ENCODE assay signal across 8 cellular contexts in the genomic region with DNA sequence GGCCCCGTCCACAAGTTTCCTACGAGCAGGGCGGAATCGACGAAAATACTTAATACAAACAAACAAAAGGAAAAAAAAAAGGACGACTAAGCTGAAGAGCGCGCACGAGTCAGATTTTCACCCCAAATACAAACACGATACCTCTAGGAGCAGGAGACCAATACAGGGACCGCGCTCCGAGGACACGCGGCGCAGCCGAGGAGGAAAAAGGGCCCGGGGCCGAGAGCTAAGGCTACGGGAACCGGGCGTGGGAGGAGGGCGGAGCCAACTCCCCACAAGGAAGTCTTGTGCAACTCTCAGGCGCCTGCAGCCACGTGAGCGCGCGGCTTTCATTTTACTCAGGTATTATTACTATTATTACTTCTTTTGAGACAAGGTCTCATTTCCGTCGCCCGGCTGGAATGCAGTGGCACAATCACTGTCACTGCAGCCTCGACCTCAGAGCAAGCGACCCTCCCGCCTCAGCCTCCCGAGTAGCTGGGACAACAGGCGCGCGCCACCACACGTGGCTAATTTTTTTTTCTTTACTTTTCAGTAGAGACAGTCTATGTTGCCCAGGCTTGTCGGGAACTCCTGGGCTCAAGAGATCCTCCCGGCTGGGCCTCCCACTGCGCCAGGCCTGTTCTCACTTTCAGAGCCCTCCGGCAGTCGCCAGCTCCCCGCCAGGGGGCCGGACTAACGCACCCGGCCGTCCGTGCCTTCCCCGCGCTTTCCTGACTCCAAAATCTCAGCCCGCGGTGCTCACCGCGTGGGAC. TPM values are rescaled to one million over a fixed set of nuclear protein-coding genes. Genes with fewer than 3 reads are reported as not detected.
DNase-seq lines count a peak whose midpoint lies in the region; TF ChIP-seq lines count a peak whose summit lies in the region.

No MANE protein-coding gene starts in this region.

- H3K9me3 ChIP-seq in cardiac muscle cell (ENCODE audit: low read depth) = no peaks in the 10 kb centered on the region

- peak overlapping the region; percentile 89 for H3K27ac ChIP-seq in cardiac muscle cell

- H3K4me1 Mint-ChIP-seq in type B pancreatic cell (ENCODE audit: unreplicated experiment) = peaks cover 22% of the 10 kb centered on the region

- H3K36me3 Mint-ChIP-seq in type B pancreatic cell = peaks cover 12% of the 10 kb centered on the region

- peaks cover 4% of the 10 kb centered on the region for H3K4me1 ChIP-seq in cardiac muscle cell (ENCODE audit: low read depth)

- peaks cover 3% of the 10 kb centered on the region for H3K36me3 ChIP-seq in GM06990 (ENCODE audit: control insufficient read depth, insufficient read depth, low read length)
- H3K36me3 ChIP-seq in H7 (replicated peaks; ENCODE audit: control insufficient read depth, insufficient read depth, low read length) = no peaks in the 10 kb centered on the region
- H3K36me3 ChIP-seq in cardiac muscle cell = no peaks in the 10 kb centered on the region

- H3K27me3 Mint-ChIP-seq in type B pancreatic cell = no peaks in the 10 kb centered on the region

- peak overlapping the region; percentile 100 for H3K27ac Mint-ChIP-seq in type B pancreatic cell

- no peaks in the 10 kb centered on the region for H3K27me3 ChIP-seq in GM06990 (replicated peaks; ENCODE audit: control insufficient read depth, insufficient read depth, low read length)
- no peaks in the 10 kb centered on the region for H3K27me3 ChIP-seq in H7 (ENCODE audit: control insufficient read depth, insufficient read depth, low read length)
- no peaks in the 10 kb centered on the region for H3K27me3 ChIP-seq in cardiac muscle cell

- DNase-seq in GM06990 (ENCODE audit: extremely low read depth, insufficient read length) (peak; percentile 89), H7 (peak; percentile 89), LoVo (ENCODE audit: low spot score) (peak; percentile 90), SKM-1 (lab: John Stamatoyannopoulos, UW; ENCODE audit: unreplicated experiment) (peak; percentile 84), cardiac muscle cell (ENCODE audit: low read depth in 1 of 2, low spot score in 1 of 2) (peak; percentile 89 to 95), pons (ENCODE audit: low spot score) (peak; percentile 74), type B pancreatic cell (ENCODE audit: extremely low spot score, unreplicated experiment) (peak; percentile 83)
- DNase-seq in activated naive CD8-positive, alpha-beta T cell treated with anti-CD3 and anti-CD28 coated beads, Interleukin-2, amount 50 U/mL, for 16 hours (ENCODE audit: low read depth, low spot score) = peak; percentile 84

- H3K4me3 Mint-ChIP-seq in type B pancreatic cell = peak overlapping the region; percentile 99

- TF ChIP-seq CTCF in GM06990 (IDR thresholded peaks at IDR 0.05; ENCODE audit: insufficient read depth, low read length, poor library complexity, severe bottlenecking) (peak; percentile 52), cardiac muscle cell (IDR thresholded peaks at IDR 0.05; ENCODE audit: low read depth, low read length) (peak; percentile 60), type B pancreatic cell (conservative IDR thresholded peaks at IDR 0.05) (peak; percentile 70)

- H3K9me3 Mint-ChIP-seq in type B pancreatic cell = no peaks in the 10 kb centered on the region

- peak overlapping the region; percentile 92 for H3K4me3 ChIP-seq in GM06990 (replicated peaks; ENCODE audit: low read depth, low read length)
- peak overlapping the region; percentile 78 for H3K4me3 ChIP-seq in H7 (ENCODE audit: insufficient read depth, low read depth, low read length)
- H3K4me3 ChIP-seq in cardiac muscle cell = peak overlapping the region; percentile 77

RNA-seq across cellular contexts. Expression of a gene that starts 1.2 kb away (rescaled TPM):
- total RNA-seq in H7 (2014; rRNA removed; shearing (Covaris generic)) = 328 and 342 TPM in 2 replicates
- total RNA-seq in cardiac muscle cell (180 and 189 TPM in 2 replicates), type B pancreatic cell (ENCODE audit: low replicate concordance) (220 and 287 TPM in 2 replicates)
- 111 and 130 TPM in 2 replicates for polyA plus RNA-seq in cardiac muscle cell

RNA-seq across cellular contexts. Expression of a gene that starts 29.2 kb away (rescaled TPM):
- total RNA-seq in H7 (2014; rRNA removed; shearing (Covaris generic)) = 2.7 and 4.9 TPM in 2 replicates
- total RNA-seq in cardiac muscle cell (8.8 and 9.0 TPM in 2 replicates), type B pancreatic cell (ENCODE audit: low replicate concordance) (3.5 and 6.4 TPM in 2 replicates)
- 5.3 and 6.0 TPM in 2 replicates for polyA plus RNA-seq in cardiac muscle cell

RNA-seq across cellular contexts. Expression of a gene that starts 36.3 kb away (rescaled TPM):
- not detected in 2 replicates for total RNA-seq in H7 (2014; rRNA removed; shearing (Covaris generic))
- total RNA-seq in cardiac muscle cell (not detected in 2 replicates), type B pancreatic cell (ENCODE audit: low replicate concordance) (0.97 and 3.1 TPM in 2 replicates)
- 0.67 TPM in 1 of 2 replicates, not detected in the other for polyA plus RNA-seq in cardiac muscle cell

Comparison
In these comparisons a context has a peak if more than half of its experiments do, and no peak if none do; other contexts are left out.
1. Peak in every context shown above with its lines: DNase-seq, H3K4me3 ChIP-seq and H3K27ac ChIP-seq.